ENCODE assay signal across 23 cellular contexts in genomic region chr1:215132156-215132555, GRCh38. TPM values are rescaled to one million over a fixed set of nuclear protein-coding genes. Genes with fewer than 3 reads are reported as not detected.
DNase-seq lines count a peak whose midpoint lies in the region; ATAC-seq, FAIRE-seq and TF ChIP-seq lines count a peak whose summit lies in the region.
"Had no signal": no experiment of that assay in that cellular context is flagged by ENCODE, and none has a peak within 500 bp of the region (broad histone marks: within the 10 kb centered on the region; RNA-seq: fewer than 3 reads in every experiment).

No MANE protein-coding gene starts in this region.

- no peak overlapping the region for H3K4me2 ChIP-seq in keratinocyte (ENCODE audit: control insufficient read depth, extremely low read depth, insufficient read depth, low read depth, low read length)
- H3K4me2 ChIP-seq: BLaER1 treated with 17β-estradiol and CSF1 and Interleukin-3, amounts not matched to agents 10 nM and 100 nM had no signal

- no peaks in the 10 kb centered on the region for H3K9me1 ChIP-seq in keratinocyte (ENCODE audit: control insufficient read depth, extremely low read depth, insufficient read depth, low read length)

- no peaks in the 10 kb centered on the region for H3K79me2 ChIP-seq in keratinocyte (ENCODE audit: control insufficient read depth, insufficient read depth, low read length)

- no peak for ATAC-seq in GM19395 (IDR thresholded peaks at IDR 0.05; ENCODE audit: unreplicated experiment)
- ATAC-seq in lower lobe of right lung: no peak
- ATAC-seq: GM12878, K562, upper lobe of right lung had no signal

- no peaks in the 10 kb centered on the region for H3K27me3 ChIP-seq in keratinocyte (ENCODE audit: control insufficient read depth, extremely low read depth, insufficient read depth, low read length)
- no peaks in the 10 kb centered on the region for H3K27me3 ChIP-seq in Peyer's patch
- no peaks in the 10 kb centered on the region for H3K27me3 ChIP-seq in lower lobe of right lung (ENCODE audit: low read depth)
- H3K27me3 ChIP-seq: BLaER1 treated with 17β-estradiol and CSF1 and Interleukin-3, amounts not matched to agents 10 nM and 100 nM; esophagus muscularis mucosa; spleen; upper lobe of right lung had no signal

- DNase-seq in ACHN (peak; percentile 91), HK-2 (ENCODE audit: unreplicated experiment) (peak; percentile 44), astrocyte of the hippocampus (ENCODE audit: low read depth, low spot score) (peak; percentile 66), keratinocyte (ENCODE audit: low read depth, low spot score) (no peak), NCI-H1105 treated with DMSO at 0.1 percent for 48 hours (lab: John Stamatoyannopoulos, UW) (no peak), Peyer's patch (no peak), lower lobe of right lung (no peak)
- DNase-seq: activated CD4-positive, CD25-positive, alpha-beta regulatory T cell; activated naive CD4-positive, alpha-beta T cell treated with Interleukin-2 at 50 U/mL for 16 hours; activated T-cell treated with anti-CD3 and anti-CD28 coated beads, Interleukin-2, amount 50 U/mL, for 24 hours; aorta; effector CD8-positive, alpha-beta T cell; GF-D8; NCI-H2081; NCI-H446 treated with DMSO at 0.1 percent for 48 hours; spleen; stimulated activated CD4-positive, alpha-beta T cell treated with anti-CD3 and anti-CD28 coated beads, Interleukin-4, amount 100 ng/mL, for 4 hours; upper lobe of right lung had no signal

- dilution Hi-C loops in keratinocyte (cut with MboI; ENCODE audit: extremely low pct_ligation_motif_present, low sequenced_read_pairs): no loop called here

- TF ChIP-seq CTCF in keratinocyte (optimal IDR thresholded peaks at IDR 0.05 in 1 of 3, IDR thresholded peaks at IDR 0.05 in 1 of 3, conservative IDR thresholded peaks at IDR 0.05 in 1 of 3; ENCODE audit: extremely low read depth in 1 of 3, insufficient read depth in 2 of 3, low read length in 3 of 3): no peak
- TF ChIP-seq CTCF in Peyer's patch (IDR thresholded peaks at IDR 0.05): no peak
- TF ChIP-seq CTCF in lower lobe of right lung (IDR thresholded peaks at IDR 0.05): no peak

- no peaks in the 10 kb centered on the region for H3K36me3 ChIP-seq in keratinocyte (ENCODE audit: control insufficient read depth in 2 of 2, extremely low read depth in 1 of 2, insufficient read depth in 2 of 2, low read length in 2 of 2)
- H3K36me3 ChIP-seq in Peyer's patch: no peaks in the 10 kb centered on the region
- H3K36me3 ChIP-seq in lower lobe of right lung: no peaks in the 10 kb centered on the region
- H3K36me3 ChIP-seq: BLaER1 treated with 17β-estradiol and CSF1 and Interleukin-3, amounts not matched to agents 10 nM and 100 nM; esophagus muscularis mucosa; spleen; upper lobe of right lung had no signal

- H3K27ac ChIP-seq in keratinocyte (ENCODE audit: control insufficient read depth, insufficient read depth, low read length) (no peak overlapping the region), Peyer's patch (no peak overlapping the region), lower lobe of right lung (no peak overlapping the region)
- H3K27ac ChIP-seq: BLaER1 treated with 17β-estradiol and CSF1 and Interleukin-3, amounts not matched to agents 10 nM and 100 nM; esophagus muscularis mucosa; spleen; upper lobe of right lung had no signal

- intact Hi-C loops in lower lobe of right lung (cut with DNase I): no loop called here

- in situ Hi-C loops in ACHN (cut with HindIII; ENCODE audit: low pct_ligation_motif_present, low pct_unique_long_range_greater_than_20kb, low sequenced_read_pairs): no loop called here

- no peak for TF ChIP-seq POLR2A in Peyer's patch (IDR thresholded peaks at IDR 0.05)

- H4K20me1 ChIP-seq in keratinocyte (ENCODE audit: control insufficient read depth, extremely low read depth, insufficient read depth, low read length): no peaks in the 10 kb centered on the region
- H4K20me1 ChIP-seq: BLaER1 treated with 17β-estradiol and CSF1 and Interleukin-3, amounts not matched to agents 10 nM and 100 nM had no signal

- H3K9me3 ChIP-seq in keratinocyte (ENCODE audit: control insufficient read depth, low read depth, low read length) (no peaks in the 10 kb centered on the region), Peyer's patch (no peaks in the 10 kb centered on the region), lower lobe of right lung (no peaks in the 10 kb centered on the region)
- H3K9me3 ChIP-seq: BLaER1 treated with 17β-estradiol and CSF1 and Interleukin-3, amounts not matched to agents 10 nM and 100 nM; esophagus muscularis mucosa; spleen; upper lobe of right lung had no signal

- H3K4me3 ChIP-seq in keratinocyte (ENCODE audit: control insufficient read depth in 2 of 3, extremely low read depth in 1 of 3, insufficient read depth in 2 of 3, low read depth in 1 of 3, low read length in 3 of 3) (no peak overlapping the region), Peyer's patch (no peak overlapping the region), lower lobe of right lung (no peak overlapping the region)
- H3K4me3 ChIP-seq: BLaER1 treated with 17β-estradiol and CSF1 and Interleukin-3, amounts not matched to agents 10 nM and 100 nM; esophagus muscularis mucosa; GM12878; K562; spleen; upper lobe of right lung had no signal

- H2AFZ ChIP-seq in keratinocyte (ENCODE audit: control insufficient read depth, low read length): no peak overlapping the region

- FAIRE-seq in keratinocyte (lab: Jason Lieb, UNC): peak; percentile 34
- FAIRE-seq: GM12878, K562 had no signal

- no peak overlapping the region for H3K9ac ChIP-seq in keratinocyte (ENCODE audit: control insufficient read depth, extremely low read depth, insufficient read depth, low read length)
- H3K9ac ChIP-seq: BLaER1 treated with 17β-estradiol and CSF1 and Interleukin-3, amounts not matched to agents 10 nM and 100 nM had no signal

- no peaks in the 10 kb centered on the region for H3K4me1 ChIP-seq in keratinocyte (ENCODE audit: control insufficient read depth, extremely low read depth, insufficient read depth, low read length)
- H3K4me1 ChIP-seq in Peyer's patch: no peaks in the 10 kb centered on the region
- no peaks in the 10 kb centered on the region for H3K4me1 ChIP-seq in lower lobe of right lung
- H3K4me1 ChIP-seq: esophagus muscularis mucosa, spleen, upper lobe of right lung had no signal

RNA-seq across cellular contexts. Expression of gene KCNK2, which starts 49.6 kb away (rescaled TPM):
- 0.10 to 0.33 TPM (median 0.17 TPM) in 3 replicates for polyA plus RNA-seq in keratinocyte
- polyA plus RNA-seq in keratinocyte (2011; ENCODE audit: low read depth): not detected
- 0.10 TPM in 1 of 2 replicates, not detected in the other for polyA plus RNA-seq in keratinocyte (2011; cell fraction: cytosol; rRNA removed)
- not detected in 2 replicates for polyA plus RNA-seq in keratinocyte (2011; cell fraction: nucleus; rRNA removed)
- polyA plus RNA-seq in keratinocyte (2012; ENCODE audit: low replicate concordance): not detected in 2 replicates
- not detected in 3 replicates for polyA minus RNA-seq in keratinocyte
- polyA minus RNA-seq in keratinocyte (2011; cell fraction: cytosol; rRNA and poly(A)+ RNA removed): not detected
- not detected in 2 replicates for polyA minus RNA-seq in keratinocyte (2011; cell fraction: nucleus; rRNA and poly(A)+ RNA removed)
- total RNA-seq in Peyer's patch: under 1 TPM in 3 of 4 donors, not detected in 1; 0.53 to 0.94 (median 0.57) TPM
- total RNA-seq in lower lobe of right lung: not detected

Comparison
In these comparisons a context has a peak if more than half of its experiments do, and no peak if none do; other contexts are left out.
1. DNase-seq: peak in ACHN (single experiment), HK-2 (single experiment) and astrocyte of the hippocampus (single experiment); none in keratinocyte (single experiment), NCI-H1105 treated with DMSO at 0.1 percent for 48 hours (single experiment), Peyer's patch (0 of 3) and lower lobe of right lung (single experiment).